8 cellular contexts compared by ENCODE assay signal in the genomic region with DNA sequence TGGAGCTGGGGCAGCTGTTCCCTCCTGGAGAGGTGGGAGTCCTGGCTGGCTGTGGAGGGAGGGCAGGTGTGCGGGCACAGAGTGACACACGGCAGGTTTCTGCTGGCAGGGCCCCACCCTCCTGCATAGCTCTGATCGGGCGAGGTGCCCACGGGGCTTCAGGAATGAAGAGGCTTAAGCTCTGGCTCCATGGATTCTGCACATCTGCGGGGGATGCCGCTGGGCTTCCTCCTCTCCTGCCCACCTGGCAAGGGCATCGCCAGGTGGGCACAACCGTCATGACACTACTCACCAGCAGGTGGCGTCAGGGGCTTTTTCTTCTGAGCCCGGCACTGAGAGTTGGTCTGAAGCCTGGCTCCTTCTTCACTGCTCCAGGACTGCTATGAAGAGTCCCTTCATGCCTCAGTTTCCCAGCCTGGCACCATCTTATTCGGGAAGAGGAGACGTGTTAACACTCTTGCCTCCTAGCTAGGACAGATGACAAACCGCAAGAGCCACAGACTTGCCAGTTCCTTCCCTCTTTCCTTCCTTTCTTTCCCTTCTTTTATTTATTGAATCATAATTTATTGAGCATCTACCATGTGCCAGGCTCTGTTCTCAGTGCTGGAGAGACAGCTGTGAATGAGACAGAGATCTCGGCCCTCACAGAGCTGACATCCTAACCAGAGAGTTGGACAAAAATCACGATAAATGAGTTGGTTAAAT. TPM values are rescaled to one million over a fixed set of nuclear protein-coding genes. Genes with fewer than 3 reads are reported as not detected.
DNase-seq lines count a peak whose midpoint lies in the region; TF ChIP-seq lines count a peak whose summit lies in the region.

No MANE protein-coding gene starts in this region.

- H3K9me3 Mint-ChIP-seq in activated CD4-positive, alpha-beta T cell treated with anti-CD3 and anti-CD28 coated beads, Interleukin-2, amount 10 ng/mL, durations not matched to agents 7 days and 5 days: no peaks in the 10 kb centered on the region

- POLR2A ChIA-PET in activated CD4-positive, alpha-beta T cell treated with anti-CD3 and anti-CD28 coated beads, Interleukin-2, amount 10 ng/mL, durations not matched to agents 7 days and 5 days (lab: Charles Lee): no interaction called here

- DNase-seq in NCI-H2081 (lab: John Stamatoyannopoulos, UW) (peak; percentile 38 to 44), NCI-H2081 treated with DMSO at 0.1 percent for 48 hours (lab: John Stamatoyannopoulos, UW) (no peak), NCI-H345 treated with DMSO at 0.1 percent for 48 hours (lab: John Stamatoyannopoulos, UW; ENCODE audit: unreplicated experiment) (peak; percentile 84), choroid plexus epithelial cell (ENCODE audit: low read depth) (peak; percentile 56), medulla oblongata (ENCODE audit: extremely low spot score) (peak; percentile 67), mesenteric fat pad (ENCODE audit: low spot score) (no peak)
- peak; percentile 76 for DNase-seq in activated CD4-positive, alpha-beta T cell treated with anti-CD3 and anti-CD28 coated beads, Interleukin-2, amount 10 ng/mL, durations not matched to agents 7 days and 5 days
- DNase-seq in stimulated activated CD8-positive, alpha-beta memory T cell treated with anti-CD3 and anti-CD28 coated beads, Interleukin-4, amount 100 ng/mL, for 24 hours (ENCODE audit: low read depth): peak; percentile 45

- H3K4me3 Mint-ChIP-seq in activated CD4-positive, alpha-beta T cell treated with anti-CD3 and anti-CD28 coated beads, Interleukin-2, amount 10 ng/mL, durations not matched to agents 7 days and 5 days: no peak overlapping the region

- CTCF ChIA-PET in activated CD4-positive, alpha-beta T cell treated with anti-CD3 and anti-CD28 coated beads, Interleukin-2, amount 10 ng/mL, durations not matched to agents 7 days and 5 days (lab: Charles Lee): interaction anchor here (0.6 to 1.4 kb wide), 3 partner anchors 22 to 128 kb away, joined by 3 to 5 read pairs (median 3); no protein-coding TSS in a partner anchor

- no peak overlapping the region for H3K27ac Mint-ChIP-seq in activated CD4-positive, alpha-beta T cell treated with anti-CD3 and anti-CD28 coated beads, Interleukin-2, amount 10 ng/mL, durations not matched to agents 7 days and 5 days

- peaks cover 5% of the 10 kb centered on the region for H3K4me1 Mint-ChIP-seq in activated CD4-positive, alpha-beta T cell treated with anti-CD3 and anti-CD28 coated beads, Interleukin-2, amount 10 ng/mL, durations not matched to agents 7 days and 5 days

- peaks cover 6% of the 10 kb centered on the region for H3K27me3 Mint-ChIP-seq in activated CD4-positive, alpha-beta T cell treated with anti-CD3 and anti-CD28 coated beads, Interleukin-2, amount 10 ng/mL, durations not matched to agents 7 days and 5 days

- H3K4me3 ChIP-seq in choroid plexus epithelial cell (ENCODE audit: low read depth, low read length): no peak overlapping the region

- TF ChIP-seq CTCF in choroid plexus epithelial cell (conservative IDR thresholded peaks at IDR 0.05; ENCODE audit: low read depth, low read length): peak; percentile 87

- no peaks in the 10 kb centered on the region for H3K36me3 Mint-ChIP-seq in activated CD4-positive, alpha-beta T cell treated with anti-CD3 and anti-CD28 coated beads, Interleukin-2, amount 10 ng/mL, durations not matched to agents 7 days and 5 days (ENCODE audit: low read depth)

RNA-seq across cellular contexts. Expression of a gene that starts 15.2 kb away (rescaled TPM):
- total RNA-seq in activated CD4-positive, alpha-beta T cell treated with anti-CD3 and anti-CD28 coated beads, Interleukin-2, amount 10 ng/mL, durations not matched to agents 7 days and 5 days: 10 to 100 TPM; 16.5 to 17.9 TPM
- total RNA-seq in mesenteric fat pad: 18.0 TPM

RNA-seq across cellular contexts. Expression of a gene that starts 26.2 kb away (rescaled TPM):
- not detected for total RNA-seq in activated CD4-positive, alpha-beta T cell treated with anti-CD3 and anti-CD28 coated beads, Interleukin-2, amount 10 ng/mL, durations not matched to agents 7 days and 5 days
- not detected for total RNA-seq in mesenteric fat pad

Comparison
In these comparisons a context has a peak if more than half of its experiments do, and no peak if none do; other contexts are left out.
1. DNase-seq: peak in NCI-H2081 (2 of 2), NCI-H345 treated with DMSO at 0.1 percent for 48 hours (single experiment), activated CD4-positive, alpha-beta T cell treated with anti-CD3 and anti-CD28 coated beads, Interleukin-2, amount 10 ng/mL, durations not matched to agents 7 days and 5 days (single experiment), choroid plexus epithelial cell (single experiment), medulla oblongata (single experiment) and stimulated activated CD8-positive, alpha-beta memory T cell treated with anti-CD3 and anti-CD28 coated beads, Interleukin-4, amount 100 ng/mL, for 24 hours (single experiment); none in NCI-H2081 treated with DMSO at 0.1 percent for 48 hours (single experiment) and mesenteric fat pad (single experiment).